Comparison of ENCODE assay signal across 17 cellular contexts in the genomic region with DNA sequence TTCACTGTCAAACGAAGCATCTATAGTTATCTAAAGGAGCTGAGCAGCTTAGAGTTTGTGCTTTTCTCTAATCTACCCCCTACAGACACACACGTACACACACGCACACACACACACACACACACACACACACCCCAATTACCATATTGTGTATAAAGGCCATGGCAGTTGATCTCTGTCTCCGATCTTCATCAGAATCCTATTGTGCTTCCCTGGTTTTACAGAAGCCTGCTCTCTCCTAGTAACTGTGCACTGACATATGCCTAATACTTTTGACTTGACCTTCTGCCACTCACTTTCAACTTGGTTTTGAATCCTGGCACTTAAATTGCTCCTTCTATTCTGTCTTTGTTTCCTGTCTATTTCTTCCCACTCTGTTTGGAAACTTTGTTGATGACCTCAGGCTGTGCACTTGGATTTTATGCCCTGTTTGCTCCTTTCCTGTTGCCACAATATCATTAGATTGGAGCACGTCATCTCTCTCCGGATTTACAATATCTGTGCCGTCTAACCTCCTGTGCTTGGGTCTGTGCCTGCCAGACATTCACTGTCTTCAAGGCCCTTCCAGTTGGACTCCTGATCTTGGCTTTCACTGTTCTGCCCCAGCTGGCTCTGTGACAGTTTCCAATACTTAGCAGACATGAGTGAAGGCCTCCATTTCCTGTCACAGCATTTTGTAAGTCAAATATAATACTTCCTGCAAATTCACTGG.
A peak's percentile ranks its signal among the peaks of the same experiment; 100 is the strongest.
DNase-seq lines count a peak whose midpoint lies in the region; ATAC-seq and TF ChIP-seq lines count a peak whose summit lies in the region.
"Had no signal": no experiment of that assay in that cellular context is flagged by ENCODE, and none has a peak within 500 bp of the region (broad histone marks: within the 10 kb centered on the region; RNA-seq: fewer than 3 reads in every experiment).

No MANE protein-coding gene starts in this region.

- H3K18ac ChIP-seq in neuronal stem cell (ENCODE audit: low read length) = no peak overlapping the region

- ATAC-seq in GM23338 = no peak
- ATAC-seq in HG03175 (IDR thresholded peaks at IDR 0.05; ENCODE audit: unreplicated experiment) = no peak
- ATAC-seq: activated CD8-positive, alpha-beta memory T cell treated with anti-CD3 and anti-CD28 coated beads, Interleukin-2, amount 10 ng/mL, durations not matched to agents 7 days and 5 days; SK-N-SH treated with all-trans-retinoic acid at 6 μM for 48 hours had no signal

- H3K9me3 Mint-ChIP-seq in GM23338 = no peaks in the 10 kb centered on the region; the same call in 2 of the 3 replicates
- H3K9me3 Mint-ChIP-seq in glutamatergic neuron (ENCODE audit: unreplicated experiment) = peaks cover 2% of the 10 kb centered on the region
- peaks cover 6% of the 10 kb centered on the region for H3K9me3 Mint-ChIP-seq in activated CD4-positive, alpha-beta memory T cell treated with anti-CD3 and anti-CD28 coated beads, Interleukin-2, amount 10 ng/mL, durations not matched to agents 7 days and 5 days

- no peak overlapping the region for H4K8ac ChIP-seq in neuronal stem cell (ENCODE audit: low read depth, low read length)

- no peak overlapping the region for H3K4ac ChIP-seq in neuronal stem cell (ENCODE audit: low read length)

- H3K79me1 ChIP-seq in neuronal stem cell (ENCODE audit: low read depth, low read length) = no peaks in the 10 kb centered on the region

- no peak for DNase-seq in GM23338 (ENCODE audit: low spot score)
- DNase-seq in adrenal gland = peak in 5 of 7 donors; percentile 4 to 53 (median 13)
- DNase-seq in glutamatergic neuron = no peak
- DNase-seq in neuronal stem cell (ENCODE audit: low spot score) = no peak
- no peak for DNase-seq in activated CD4-positive, alpha-beta memory T cell treated with anti-CD3 and anti-CD28 coated beads, Interleukin-2, amount 10 ng/mL, durations not matched to agents 7 days and 5 days
- DNase-seq in DMS114 treated with DMSO at 0.1 percent for 48 hours (lab: John Stamatoyannopoulos, UW; ENCODE audit: unreplicated experiment) = no peak
- DNase-seq in stimulated activated CD4-positive, alpha-beta T cell treated with anti-CD3 and anti-CD28 coated beads, Interleukin-4, amount 100 ng/mL, for 4 hours = no peak
- DNase-seq: activated CD4-positive, CD25-positive, alpha-beta regulatory T cell treated with anti-CD3 and anti-CD28 coated beads, Interleukin-2, amount 50 U/mL, for 72 hours; activated CD8-positive, alpha-beta memory T cell treated with anti-CD3 and anti-CD28 coated beads, Interleukin-2, amount 10 ng/mL, durations not matched to agents 7 days and 5 days; activated effector memory CD4-positive, alpha-beta T cell treated with Interleukin-2 at 50 U/mL for 16 hours; amygdala; effector CD8-positive, alpha-beta T cell; foreskin fibroblast; NCI-H2171 had no signal

- no peak overlapping the region for H3K27ac ChIP-seq in GM23338 (ENCODE audit: low read depth)
- H3K27ac ChIP-seq in adrenal gland = no peak overlapping the region
- no peak overlapping the region for H3K27ac ChIP-seq in neuronal stem cell (replicated peaks; ENCODE audit: low read length)

- TF ChIP-seq POLR2A in adrenal gland (IDR thresholded peaks at IDR 0.05) = no peak

- WGBS in adrenal gland, 4 donors = 53 to 64% (median 60%) methylated on average over 7 of the region's 7 CpGs
- no CpG with 5 or more reads among the region's 7 CpGs for WGBS in neuronal stem cell (ENCODE audit: extremely low coverage in 2 of 2, insufficient read length in 2 of 2, insufficient replicate concordance in 1 of 2), 2 donors

- H3K23ac ChIP-seq in neuronal stem cell (ENCODE audit: low read depth, low read length, poor library complexity) = no peak overlapping the region

- peak overlapping the region; percentile 84 for H2AFZ ChIP-seq in GM23338
- peak overlapping the region; percentile 14 for H2AFZ ChIP-seq in neuronal stem cell (ENCODE audit: low read length)

- intact Hi-C loops in adrenal gland (cut with DNase I) = no loop called here

- H3K36me3 ChIP-seq in GM23338 (ENCODE audit: insufficient read depth) = no peaks in the 10 kb centered on the region
- H3K36me3 ChIP-seq in adrenal gland (replicated peaks in 1 of 2) = no peaks in the 10 kb centered on the region
- no peaks in the 10 kb centered on the region for H3K36me3 ChIP-seq in neuronal stem cell (replicated peaks in 1 of 2; ENCODE audit: control insufficient read depth in 2 of 2, insufficient read depth in 2 of 2, low read length in 2 of 2)

- no peak overlapping the region for H2BK120ac ChIP-seq in neuronal stem cell (ENCODE audit: low read depth, low read length)

- H3K4me1 Mint-ChIP-seq in GM23338 = peaks cover 2% of the 10 kb centered on the region; the same call in 2 of the 3 replicates
- H3K4me1 Mint-ChIP-seq in glutamatergic neuron (ENCODE audit: low read depth, unreplicated experiment) = peaks cover 12% of the 10 kb centered on the region
- H3K4me1 Mint-ChIP-seq in activated CD4-positive, alpha-beta memory T cell treated with anti-CD3 and anti-CD28 coated beads, Interleukin-2, amount 10 ng/mL, durations not matched to agents 7 days and 5 days = no peaks in the 10 kb centered on the region
- H3K4me1 Mint-ChIP-seq: activated CD8-positive, alpha-beta memory T cell treated with anti-CD3 and anti-CD28 coated beads, Interleukin-2, amount 10 ng/mL, durations not matched to agents 7 days and 5 days; central memory CD8-positive, alpha-beta T cell had no signal

- no peaks in the 10 kb centered on the region for H3K36me3 Mint-ChIP-seq in GM23338 (ENCODE audit: low read depth)
- H3K36me3 Mint-ChIP-seq in glutamatergic neuron (ENCODE audit: unreplicated experiment) = no peaks in the 10 kb centered on the region
- no peaks in the 10 kb centered on the region for H3K36me3 Mint-ChIP-seq in activated CD4-positive, alpha-beta memory T cell treated with anti-CD3 and anti-CD28 coated beads, Interleukin-2, amount 10 ng/mL, durations not matched to agents 7 days and 5 days (ENCODE audit: low read depth)
- H3K36me3 Mint-ChIP-seq: activated CD8-positive, alpha-beta memory T cell treated with anti-CD3 and anti-CD28 coated beads, Interleukin-2, amount 10 ng/mL, durations not matched to agents 7 days and 5 days had no signal

- H4K91ac ChIP-seq in neuronal stem cell (ENCODE audit: low read depth, low read length, poor library complexity) = no peak overlapping the region

- no peaks in the 10 kb centered on the region for H3K79me2 ChIP-seq in GM23338 (replicated peaks; ENCODE audit: insufficient read depth)

- H3K9ac ChIP-seq in neuronal stem cell (ENCODE audit: low read depth, low read length, poor library complexity) = no peak overlapping the region

- H2BK15ac ChIP-seq in neuronal stem cell (ENCODE audit: low read length) = no peak overlapping the region

- TF ChIP-seq CTCF in GM23338 (conservative IDR thresholded peaks at IDR 0.05; ENCODE audit: low read depth in 2 of 2) (no peak), adrenal gland (IDR thresholded peaks at IDR 0.05) (no peak), glutamatergic neuron (IDR thresholded peaks at IDR 0.05; ENCODE audit: partially characterized antibody, unreplicated experiment) (no peak)

- H3F3A ChIP-seq in GM23338 (replicated peaks; ENCODE audit: low read depth) = no peaks in the 10 kb centered on the region

- H3K4me3 Mint-ChIP-seq in GM23338 (no peak overlapping the region), glutamatergic neuron (ENCODE audit: unreplicated experiment) (no peak overlapping the region)
- H3K4me3 Mint-ChIP-seq in activated CD4-positive, alpha-beta memory T cell treated with anti-CD3 and anti-CD28 coated beads, Interleukin-2, amount 10 ng/mL, durations not matched to agents 7 days and 5 days = no peak overlapping the region
- H3K4me3 Mint-ChIP-seq: activated CD8-positive, alpha-beta memory T cell treated with anti-CD3 and anti-CD28 coated beads, Interleukin-2, amount 10 ng/mL, durations not matched to agents 7 days and 5 days; central memory CD8-positive, alpha-beta T cell had no signal

- no peak overlapping the region for H2AK5ac ChIP-seq in neuronal stem cell (ENCODE audit: low read depth, low read length)

- H3K4me1 ChIP-seq in GM23338 (ENCODE audit: insufficient read depth) = no peaks in the 10 kb centered on the region
- no peaks in the 10 kb centered on the region for H3K4me1 ChIP-seq in adrenal gland (replicated peaks in 1 of 2)
- H3K4me1 ChIP-seq in neuronal stem cell (ENCODE audit: control insufficient read depth in 2 of 2, insufficient read depth in 1 of 2, low read depth in 1 of 2, low read length in 2 of 2) = peaks cover 0 to 8% of the 10 kb centered on the region in 2 donors

- no peaks in the 10 kb centered on the region for H4K20me1 ChIP-seq in GM23338 (replicated peaks; ENCODE audit: insufficient read depth)

- H3K27me3 Mint-ChIP-seq in GM23338 (ENCODE audit: insufficient read depth, low read depth, poor library complexity) (no peaks in the 10 kb centered on the region), glutamatergic neuron (ENCODE audit: unreplicated experiment) (no peaks in the 10 kb centered on the region)
- H3K27me3 Mint-ChIP-seq in activated CD4-positive, alpha-beta memory T cell treated with anti-CD3 and anti-CD28 coated beads, Interleukin-2, amount 10 ng/mL, durations not matched to agents 7 days and 5 days = no peaks in the 10 kb centered on the region
- H3K27me3 Mint-ChIP-seq: activated CD8-positive, alpha-beta memory T cell treated with anti-CD3 and anti-CD28 coated beads, Interleukin-2, amount 10 ng/mL, durations not matched to agents 7 days and 5 days; central memory CD8-positive, alpha-beta T cell had no signal

- no peaks in the 10 kb centered on the region for H3K9me2 ChIP-seq in GM23338 (ENCODE audit: insufficient read depth)

- no peak overlapping the region for H2BK12ac ChIP-seq in neuronal stem cell (ENCODE audit: low read length)

- no peak overlapping the region for H2BK5ac ChIP-seq in neuronal stem cell (ENCODE audit: low read length)

- no peak overlapping the region for H3K4me3 ChIP-seq in GM23338
- no peak overlapping the region for H3K4me3 ChIP-seq in adrenal gland
- H3K4me3 ChIP-seq in neuronal stem cell (ENCODE audit: low read length in 2 of 2) = peak overlapping the region in 1 of 2 donors; percentile 1

- CTCF ChIA-PET in activated CD4-positive, alpha-beta memory T cell treated with anti-CD3 and anti-CD28 coated beads, Interleukin-2, amount 10 ng/mL, durations not matched to agents 7 days and 5 days (lab: Charles Lee) = no interaction called here

- no peaks in the 10 kb centered on the region for H3K27me3 ChIP-seq in GM23338 (ENCODE audit: insufficient read depth)
- no peaks in the 10 kb centered on the region for H3K27me3 ChIP-seq in adrenal gland
- H3K27me3 ChIP-seq in neuronal stem cell (ENCODE audit: control insufficient read depth in 3 of 3, insufficient read depth in 3 of 3, low read depth in 1 of 3, low read length in 3 of 3) = no peaks in the 10 kb centered on the region

- H3K4me2 ChIP-seq in GM23338 = no peak overlapping the region
- no peak overlapping the region for H3K4me2 ChIP-seq in neuronal stem cell (ENCODE audit: insufficient read depth, low read length, poor library complexity, severe bottlenecking)

- no peak overlapping the region for H3K14ac ChIP-seq in neuronal stem cell (ENCODE audit: low read length)

- H3K9me3 ChIP-seq in adrenal gland (replicated peaks in 1 of 3) = peaks cover 0 to 6% (median 0%) of the 10 kb centered on the region in 3 donors
- H3K9me3 ChIP-seq in neuronal stem cell (replicated peaks in 1 of 2; ENCODE audit: control insufficient read depth in 2 of 2, insufficient read depth in 1 of 2, low read depth in 1 of 2, low read length in 2 of 2) = no peaks in the 10 kb centered on the region

- H3K27ac Mint-ChIP-seq in GM23338 = peak overlapping the region; percentile 1; the same call in 1 of the 2 replicates
- peak overlapping the region; percentile 65 for H3K27ac Mint-ChIP-seq in glutamatergic neuron (ENCODE audit: unreplicated experiment)
- H3K27ac Mint-ChIP-seq in activated CD4-positive, alpha-beta memory T cell treated with anti-CD3 and anti-CD28 coated beads, Interleukin-2, amount 10 ng/mL, durations not matched to agents 7 days and 5 days = no peak overlapping the region
- H3K27ac Mint-ChIP-seq: activated CD8-positive, alpha-beta memory T cell treated with anti-CD3 and anti-CD28 coated beads, Interleukin-2, amount 10 ng/mL, durations not matched to agents 7 days and 5 days had no signal

- POLR2A ChIA-PET in activated CD4-positive, alpha-beta memory T cell treated with anti-CD3 and anti-CD28 coated beads, Interleukin-2, amount 10 ng/mL, durations not matched to agents 7 days and 5 days (lab: Charles Lee) = no interaction called here

Comparison
In these comparisons a context has a peak if more than half of its experiments do, and no peak if none do; other contexts are left out.
1. DNase-seq: peak in adrenal gland (5 of 7); none in GM23338 (single experiment), glutamatergic neuron (single experiment), neuronal stem cell (single experiment), activated CD4-positive, alpha-beta memory T cell treated with anti-CD3 and anti-CD28 coated beads, Interleukin-2, amount 10 ng/mL, durations not matched to agents 7 days and 5 days (single experiment), DMS114 treated with DMSO at 0.1 percent for 48 hours (single experiment) and stimulated activated CD4-positive, alpha-beta T cell treated with anti-CD3 and anti-CD28 coated beads, Interleukin-4, amount 100 ng/mL, for 4 hours (0 of 2).